Comparison of ENCODE assay signal across 25 cellular contexts in the genomic region with DNA sequence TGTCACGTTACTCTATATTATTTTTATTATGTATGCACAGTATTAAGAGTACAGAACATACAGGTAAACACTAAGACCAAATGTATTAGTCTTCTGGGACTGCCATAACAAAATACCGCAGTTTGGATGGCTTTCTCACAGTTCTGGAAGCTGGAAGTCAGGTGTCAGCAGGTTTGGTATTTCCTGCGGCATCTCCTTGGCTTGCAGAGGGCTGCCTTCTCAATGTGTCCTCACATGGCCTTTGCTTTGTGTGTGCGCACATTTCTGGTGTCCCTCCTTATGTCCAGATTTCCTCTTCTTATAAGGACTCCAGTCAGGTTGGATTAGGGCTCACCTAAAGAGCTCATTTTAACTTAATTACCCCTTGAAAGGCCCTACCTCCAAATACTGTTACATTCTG. TPM values are rescaled to one million over a fixed set of nuclear protein-coding genes. Genes with fewer than 3 reads are reported as not detected.
DNase-seq lines count a peak whose midpoint lies in the region; ATAC-seq, FAIRE-seq and TF ChIP-seq lines count a peak whose summit lies in the region.
"Had no signal": no experiment of that assay in that cellular context is flagged by ENCODE, and none has a peak within 500 bp of the region (broad histone marks: within the 10 kb centered on the region; RNA-seq: fewer than 3 reads in every experiment).

No MANE protein-coding gene starts in this region.

- H3K27ac Mint-ChIP-seq in nephron progenitor cell = no peak overlapping the region
- H3K27ac Mint-ChIP-seq: B cell; CD4-positive, alpha-beta T cell; CD8-positive, alpha-beta T cell had no signal

- no peaks in the 10 kb centered on the region for H3K27me3 ChIP-seq in DND-41 (ENCODE audit: insufficient read depth, low read length, poor library complexity)
- H3K27me3 ChIP-seq: BLaER1 treated with 17β-estradiol and CSF1 and Interleukin-3, amounts not matched to agents 10 nM and 100 nM had no signal

- CTCF ChIA-PET in AG04449 (lab: Yijun Ruan, JAX) = interaction anchor here (1.2 to 1.3 kb wide), 2 partner anchors 10 to 44 kb away, joined by 4 to 7 read pairs; no protein-coding TSS in a partner anchor

- H3K36me3 ChIP-seq in DND-41 (ENCODE audit: insufficient read depth, low read length) (no peaks in the 10 kb centered on the region), kidney (ENCODE audit: control insufficient read depth in 1 of 2, insufficient read depth in 2 of 2, low read length in 2 of 2) (no peaks in the 10 kb centered on the region)
- H3K36me3 ChIP-seq: BLaER1 treated with 17β-estradiol and CSF1 and Interleukin-3, amounts not matched to agents 10 nM and 100 nM had no signal

- peak; percentile 16 for DNase-seq in AG04449 (ENCODE audit: low read depth, low spot score)
- DNase-seq in DND-41 = no peak
- peak; percentile 10 for DNase-seq in LNCaP clone FGC (ENCODE audit: low read depth)
- DNase-seq in RPMI8226 = peak; percentile 54
- DNase-seq in hepatic stellate cell (ENCODE audit: low spot score) = no peak
- no peak for DNase-seq in nephron progenitor cell
- no peak for DNase-seq in kidney
- DNase-seq: 8988T; ACHN; AML-193; Caco-2; Calu3; CD4-positive, alpha-beta T cell; CD8-positive, alpha-beta T cell; DMS79 treated with DMSO at 0.1 percent for 48 hours; EL; GDM1 had no signal

- H3K27me3 Mint-ChIP-seq in nephron progenitor cell (ENCODE audit: low read depth, poor library complexity) = peaks cover 16% of the 10 kb centered on the region

- peaks cover 5% of the 10 kb centered on the region for H3K36me3 Mint-ChIP-seq in nephron progenitor cell (ENCODE audit: low read depth)
- H3K36me3 Mint-ChIP-seq: CD8-positive, alpha-beta T cell had no signal

- H3K4me1 ChIP-seq in DND-41 (ENCODE audit: insufficient read depth, low read length) (peaks cover 63% of the 10 kb centered on the region), kidney (ENCODE audit: control insufficient read depth in 1 of 2, insufficient read depth in 1 of 2, low read depth in 1 of 2, low read length in 2 of 2) (no peaks in the 10 kb centered on the region)
- H3K4me1 ChIP-seq: Caco-2 had no signal

- peaks cover 14% of the 10 kb centered on the region for H3K9me3 Mint-ChIP-seq in nephron progenitor cell
- H3K9me3 Mint-ChIP-seq: CD4-positive, alpha-beta T cell; CD8-positive, alpha-beta T cell had no signal

- H3K27ac ChIP-seq in DND-41 (ENCODE audit: low read length) (peak overlapping the region; percentile 87), kidney (ENCODE audit: low read depth in 2 of 2, low read length in 2 of 2) (no peak overlapping the region)
- H3K27ac ChIP-seq: BLaER1 treated with 17β-estradiol and CSF1 and Interleukin-3, amounts not matched to agents 10 nM and 100 nM; C4-2B had no signal

- H3K9me3 ChIP-seq in DND-41 (ENCODE audit: insufficient read depth, low read length, severe bottlenecking) (no peaks in the 10 kb centered on the region), kidney (ENCODE audit: control insufficient read depth in 1 of 2, low read length in 2 of 2) (no peaks in the 10 kb centered on the region)
- H3K9me3 ChIP-seq: Caco-2 had no signal

- H3K4me1 Mint-ChIP-seq in nephron progenitor cell = no peaks in the 10 kb centered on the region
- H3K4me1 Mint-ChIP-seq: B cell had no signal

- POLR2A ChIA-PET in AG04449 (lab: Yijun Ruan, JAX) = no interaction called here

- no peak overlapping the region for H3K4me3 Mint-ChIP-seq in nephron progenitor cell
- H3K4me3 Mint-ChIP-seq: B cell; CD4-positive, alpha-beta T cell; CD8-positive, alpha-beta T cell had no signal

- no peak overlapping the region for H3K4me2 ChIP-seq in DND-41 (ENCODE audit: insufficient read depth, low read length)
- H3K4me2 ChIP-seq: BLaER1 treated with 17β-estradiol and CSF1 and Interleukin-3, amounts not matched to agents 10 nM and 100 nM had no signal

- no peaks in the 10 kb centered on the region for H3K79me2 ChIP-seq in DND-41 (ENCODE audit: insufficient read depth, low read length)

- FAIRE-seq in kidney (lab: Jason Lieb, UNC) = no peak
- FAIRE-seq: A204.1, D721Med, GM12878, GM12892, GM18507 had no signal

- intact Hi-C loops in kidney (cut with DNase I) = no loop called here

- peak overlapping the region; percentile 39; the same call in 1 of the 2 replicates for H3K9ac ChIP-seq in DND-41 (ENCODE audit: low read depth, low read length)
- no peak overlapping the region for H3K9ac ChIP-seq in kidney (ENCODE audit: low read length in 2 of 2)
- H3K9ac ChIP-seq: BLaER1 treated with 17β-estradiol and CSF1 and Interleukin-3, amounts not matched to agents 10 nM and 100 nM had no signal

- H4K20me1 ChIP-seq in DND-41 (ENCODE audit: insufficient read depth, low read length) = no peaks in the 10 kb centered on the region
- H4K20me1 ChIP-seq: BLaER1 treated with 17β-estradiol and CSF1 and Interleukin-3, amounts not matched to agents 10 nM and 100 nM had no signal

- TF ChIP-seq CTCF in AG04449 (IDR thresholded peaks at IDR 0.05; ENCODE audit: insufficient read depth, low read length, missing control alignments) (no peak), DND-41 (IDR thresholded peaks at IDR 0.05; ENCODE audit: borderline replicate concordance, extremely low read depth, low read length, poor library complexity, severe bottlenecking) (no peak), LNCaP clone FGC (IDR thresholded peaks at IDR 0.05; ENCODE audit: control insufficient read depth, extremely low read depth, insufficient read depth) (no peak), nephron progenitor cell (IDR thresholded peaks at IDR 0.05) (no peak), kidney (IDR thresholded peaks at IDR 0.05; ENCODE audit: borderline replicate concordance, extremely low read depth, insufficient read depth) (no peak)

- ATAC-seq in DND-41 (ENCODE audit: insufficient read depth, low read depth) = no peak
- ATAC-seq: CD8-positive, alpha-beta T cell; GM12878 had no signal

- H3K4me3 ChIP-seq in AG04449 (ENCODE audit: low read depth, low read length) (no peak overlapping the region), DND-41 (ENCODE audit: low read depth in 1 of 2, low read length in 2 of 2) (no peak overlapping the region), LNCaP clone FGC (ENCODE audit: low read depth, low read length) (no peak overlapping the region), kidney (ENCODE audit: low read length in 2 of 2) (no peak overlapping the region)
- H3K4me3 ChIP-seq: BLaER1 treated with 17β-estradiol and CSF1 and Interleukin-3, amounts not matched to agents 10 nM and 100 nM; GM12878 had no signal

- H2AFZ ChIP-seq in DND-41 (ENCODE audit: low read depth, low read length) = peak overlapping the region; percentile 13; the same call in 1 of the 2 replicates

RNA-seq across cellular contexts. Expression of a gene that starts 53.8 kb away (rescaled TPM):
- total RNA-seq in kidney = 13.7 TPM
- 6.6 TPM for polyA plus RNA-seq in kidney (ENCODE audit: insufficient read depth, low read depth, low replicate concordance)

Comparison
In these comparisons a context has a peak if more than half of its experiments do, and no peak if none do; other contexts are left out.
1. DNase-seq: peak in AG04449 (single experiment), LNCaP clone FGC (single experiment) and RPMI8226 (single experiment); none in DND-41 (single experiment), hepatic stellate cell (single experiment), nephron progenitor cell (single experiment) and kidney (single experiment).